ENCODE assay signal across 9 cellular contexts in genomic region chr13:45121421-45121820, GRCh38. TPM values are rescaled to one million over a fixed set of nuclear protein-coding genes. Genes with fewer than 3 reads are reported as not detected.
DNase-seq lines count a peak whose midpoint lies in the region; ATAC-seq, FAIRE-seq and TF ChIP-seq lines count a peak whose summit lies in the region.
"Had no signal": no experiment of that assay in that cellular context is flagged by ENCODE, and none has a peak within 500 bp of the region (broad histone marks: within the 10 kb centered on the region; RNA-seq: fewer than 3 reads in every experiment).

No MANE protein-coding gene starts in this region.

- H3K4me1 ChIP-seq in GM23248 (ENCODE audit: insufficient read depth) (peaks cover 19% of the 10 kb centered on the region), stomach (peaks cover 12 to 39% (median 24%) of the 10 kb centered on the region in 4 donors)

- H3K9ac ChIP-seq in GM23248: peak overlapping the region; percentile 83

- H3K79me2 ChIP-seq in GM23248 (ENCODE audit: insufficient read depth): peaks cover 61% of the 10 kb centered on the region

- in situ Hi-C loops in GM23248 (cut with MboI): no loop called here

- DNase-seq in GM23248 (peak; percentile 65), RCC 7860 (ENCODE audit: low spot score) (peak; percentile 5), foreskin fibroblast (peak; percentile 26 to 60), stomach (no peak), GDM1 (lab: John Stamatoyannopoulos, UW) (no peak), activated gamma-delta T cell (lab: John Stamatoyannopoulos, UW) (no peak)
- no peak for DNase-seq in stimulated activated effector memory CD8-positive, alpha-beta T cell treated with anti-CD3 and anti-CD28 coated beads, Interleukin-12 subunit alpha, Interleukin-12 subunit beta, amount 100 ng/mL, for 72 hours (ENCODE audit: low spot score in 2 of 2)
- DNase-seq: naive B cell had no signal

- FAIRE-seq in RCC 7860 (lab: Jason Lieb, UNC): no peak

- H3K9me2 ChIP-seq in GM23248 (ENCODE audit: insufficient read depth): no peaks in the 10 kb centered on the region

- no peaks in the 10 kb centered on the region for H3K9me3 Mint-ChIP-seq in stimulated activated effector memory CD8-positive, alpha-beta T cell treated with anti-CD3 and anti-CD28 coated beads, Interleukin-12 subunit alpha, Interleukin-12 subunit beta, amount 100 ng/mL, for 72 hours
- H3K9me3 Mint-ChIP-seq: naive B cell had no signal

- peaks cover 16% of the 10 kb centered on the region for H3K4me1 Mint-ChIP-seq in stimulated activated effector memory CD8-positive, alpha-beta T cell treated with anti-CD3 and anti-CD28 coated beads, Interleukin-12 subunit alpha, Interleukin-12 subunit beta, amount 100 ng/mL, for 72 hours

- H2AFZ ChIP-seq in GM23248: peak overlapping the region; percentile 99

- no peak for TF ChIP-seq EP300 in stomach (IDR thresholded peaks at IDR 0.05)

- peak overlapping the region; percentile 95 for H3K4me2 ChIP-seq in GM23248 (ENCODE audit: unreplicated experiment)

- no peaks in the 10 kb centered on the region; the same call in 1 of the 2 replicates for H4K20me1 ChIP-seq in GM23248 (ENCODE audit: insufficient read depth)

- H3K36me3 Mint-ChIP-seq in stimulated activated effector memory CD8-positive, alpha-beta T cell treated with anti-CD3 and anti-CD28 coated beads, Interleukin-12 subunit alpha, Interleukin-12 subunit beta, amount 100 ng/mL, for 72 hours: peaks cover 7% of the 10 kb centered on the region
- H3K36me3 Mint-ChIP-seq: naive B cell had no signal

- TF ChIP-seq CTCF in foreskin fibroblast (IDR thresholded peaks at IDR 0.05; ENCODE audit: low read depth, low read length): peak; percentile 7
- no peak for TF ChIP-seq CTCF in stomach (IDR thresholded peaks at IDR 0.05)

- TF ChIP-seq POLR2A in stomach (IDR thresholded peaks at IDR 0.05): no peak

- H3K9me3 ChIP-seq in GM23248 (ENCODE audit: low read depth) (no peaks in the 10 kb centered on the region), stomach (no peaks in the 10 kb centered on the region)

- WGBS in GM23248 (ENCODE audit: low coverage in 1 of 2, low lambda C conversion rate in 2 of 2, missing lambda C conversion rate in 2 of 2), 2 experiments: 13 to 16% methylated on average over 6 of the region's 6 CpGs
- 9 to 23% (median 14%) methylated on average over 6 of the region's 6 CpGs for WGBS in stomach, 5 donors

- H3K27ac ChIP-seq in GM23248: peak overlapping the region; percentile 69
- peak overlapping the region in 2 of 5 donors; percentile 86 to 87 for H3K27ac ChIP-seq in stomach

- H3F3A ChIP-seq in GM23248 (ENCODE audit: insufficient read depth): peaks cover 13% of the 10 kb centered on the region

- H3K27me3 ChIP-seq in GM23248 (replicated peaks; ENCODE audit: insufficient read depth) (no peaks in the 10 kb centered on the region), stomach (no peaks in the 10 kb centered on the region)

- peak overlapping the region; percentile 85 for H3K4me3 ChIP-seq in GM23248
- H3K4me3 ChIP-seq in foreskin fibroblast (ENCODE audit: low read depth in 1 of 2, low read length in 2 of 2): peak overlapping the region; percentile 74 to 83
- H3K4me3 ChIP-seq in stomach: peak overlapping the region; percentile 71 to 82 (median 78)

- no peak overlapping the region for H3K27ac Mint-ChIP-seq in stimulated activated effector memory CD8-positive, alpha-beta T cell treated with anti-CD3 and anti-CD28 coated beads, Interleukin-12 subunit alpha, Interleukin-12 subunit beta, amount 100 ng/mL, for 72 hours

- no peak overlapping the region for H3K4me3 Mint-ChIP-seq in stimulated activated effector memory CD8-positive, alpha-beta T cell treated with anti-CD3 and anti-CD28 coated beads, Interleukin-12 subunit alpha, Interleukin-12 subunit beta, amount 100 ng/mL, for 72 hours

- intact Hi-C loops in stomach (cut with DNase I; ENCODE audit: low total_unique reads): no loop called here

- ATAC-seq in GM18907 (IDR thresholded peaks at IDR 0.05; ENCODE audit: unreplicated experiment): no peak
- ATAC-seq in stimulated activated effector memory CD8-positive, alpha-beta T cell treated with anti-CD3 and anti-CD28 coated beads, Interleukin-12 subunit alpha, Interleukin-12 subunit beta, amount 100 ng/mL, for 72 hours: no peak

- H3K36me3 ChIP-seq in GM23248 (ENCODE audit: low read depth) (no peaks in the 10 kb centered on the region), stomach (no peaks in the 10 kb centered on the region)

RNA-seq across cellular contexts. Expression of gene GTF2F2, which starts 1.1 kb away (rescaled TPM):
- 23.7 and 25.3 TPM in 2 replicates for total RNA-seq in GM23248 (2014; rRNA removed; shearing (Covaris generic))
- polyA plus RNA-seq in GM23248 (2016; fragmentation: Nextera tagmentation; extraction: Ambion mirVana) (26.4 and 27.6 TPM in 2 replicates), stomach (10 to 100 TPM; 11.0 to 17.3 (median 16.0) TPM)
- 10 to 100 TPM in 4 of 5 donors, 1 to 10 TPM in 1; 8.7 to 30.7 (median 16.3) TPM for total RNA-seq in stomach

Comparison
In these comparisons a context has a peak if more than half of its experiments do, and no peak if none do; other contexts are left out.
1. DNase-seq: peak in GM23248 (single experiment), RCC 7860 (single experiment) and foreskin fibroblast (2 of 2); none in stomach (single experiment), GDM1 (single experiment), stimulated activated effector memory CD8-positive, alpha-beta T cell treated with anti-CD3 and anti-CD28 coated beads, Interleukin-12 subunit alpha, Interleukin-12 subunit beta, amount 100 ng/mL, for 72 hours (0 of 2) and activated gamma-delta T cell (single experiment).
2. Peak in every context shown above with its lines, with median percentiles within 50 percentile points of each other: H3K4me3 ChIP-seq.